ENCODE assay signal across 9 cellular contexts in genomic region chr19:42767319-42767718, GRCh38. TPM values are rescaled to one million over a fixed set of nuclear protein-coding genes. Genes with fewer than 3 reads are reported as not detected.
"Had no signal": no experiment of that assay in that cellular context is flagged by ENCODE, and none has a peak within 500 bp of the region (broad histone marks: within the 10 kb centered on the region; RNA-seq: fewer than 3 reads in every experiment).

No MANE protein-coding gene starts in this region.

RNA-seq across cellular contexts. Expression of gene PSG8, which starts 1.8 kb away (rescaled TPM):
- total RNA-seq: activated CD4-positive, alpha-beta memory T cell treated with anti-CD3 and anti-CD28 coated beads for 36 hours; breast epithelium; kidney epithelial cell; liver; ovary; skeletal muscle tissue; T-helper 2 cell treated with Interferon-gamma antibody and Interleukin-4, amounts not matched to agents 100 ng/mL and 5 ng/mL, for 36 hours; testis had no signal
- polyA plus RNA-seq: liver, neural cell, ovary had no signal

RNA-seq across cellular contexts. Expression of gene PSG3, which starts 27.0 kb away (rescaled TPM):
- total RNA-seq: activated CD4-positive, alpha-beta memory T cell treated with anti-CD3 and anti-CD28 coated beads for 36 hours; breast epithelium; kidney epithelial cell; liver; ovary; skeletal muscle tissue; T-helper 2 cell treated with Interferon-gamma antibody and Interleukin-4, amounts not matched to agents 100 ng/mL and 5 ng/mL, for 36 hours had no signal
- polyA plus RNA-seq: liver, neural cell had no signal
